In the genomic region with DNA sequence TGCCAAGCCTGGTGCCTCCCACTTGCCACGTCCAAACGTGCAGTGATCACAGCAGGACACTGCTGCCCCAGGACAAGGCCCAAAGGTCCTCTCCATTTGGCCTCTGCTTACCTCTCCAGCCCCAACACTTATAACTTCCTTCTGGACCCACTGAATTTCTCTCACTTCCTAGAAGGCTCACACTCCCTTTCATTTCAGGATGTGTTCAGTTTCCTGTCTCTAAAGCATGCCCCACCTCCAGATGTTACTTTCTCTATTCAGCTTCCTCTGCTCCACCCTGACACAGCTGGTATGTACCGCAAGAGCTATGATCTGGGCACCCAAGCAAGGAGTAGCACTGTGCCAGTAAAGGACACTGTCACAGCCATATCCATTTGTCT, we compare ENCODE assay signal across 8 cellular contexts. TPM values are rescaled to one million over a fixed set of nuclear protein-coding genes. Genes with fewer than 3 reads are reported as not detected.
A peak's percentile ranks its signal among the peaks of the same experiment; 100 is the strongest.
DNase-seq lines count a peak whose midpoint lies in the region; ATAC-seq and TF ChIP-seq lines count a peak whose summit lies in the region.

No MANE protein-coding gene starts in this region.

- H3K36me3 ChIP-seq in SK-N-SH (replicated peaks in 1 of 2; ENCODE audit: control insufficient read depth in 1 of 2, insufficient read depth in 2 of 2, low read length in 1 of 2): no peaks in the 10 kb centered on the region
- no peaks in the 10 kb centered on the region for H3K36me3 ChIP-seq in osteoblast (ENCODE audit: insufficient read depth, low read length)
- H3K36me3 ChIP-seq in GM23338 (ENCODE audit: insufficient read depth): no peaks in the 10 kb centered on the region

- peaks cover 32% of the 10 kb centered on the region for H3K4me1 Mint-ChIP-seq in dendritic cell treated with granulocyte-macrophage colony-stimulating factor and Interleukin-4, amounts not matched to agents 40 ng/mL and 50 ng/mL, for 4 days (ENCODE audit: low read depth)
- no peaks in the 10 kb centered on the region for H3K4me1 Mint-ChIP-seq in GM23338

- CTCF ChIA-PET in SK-N-SH (lab: Yijun Ruan, JAX): no interaction called here

- intact Hi-C loops in dendritic cell treated with granulocyte-macrophage colony-stimulating factor and Interleukin-4, amounts not matched to agents 40 ng/mL and 50 ng/mL, for 4 days (cut with micrococcal nuclease): no loop called here

- TF ChIP-seq CTCF in SK-N-SH (IDR thresholded peaks at IDR 0.05) (no peak), osteoblast (IDR thresholded peaks at IDR 0.05; ENCODE audit: extremely low read depth, low read depth, low read length) (no peak), GM23338 (conservative IDR thresholded peaks at IDR 0.05; ENCODE audit: low read depth in 2 of 2) (no peak)

- POLR2A ChIA-PET in SK-N-SH (lab: Yijun Ruan, JAX): no interaction called here

- peak overlapping the region; percentile 77 for H3K27ac Mint-ChIP-seq in dendritic cell treated with granulocyte-macrophage colony-stimulating factor and Interleukin-4, amounts not matched to agents 40 ng/mL and 50 ng/mL, for 4 days
- no peak overlapping the region for H3K27ac Mint-ChIP-seq in GM23338

- H3K4me2 ChIP-seq in SK-N-SH (peak overlapping the region; percentile 40; the same call in 1 of the 2 replicates), osteoblast (ENCODE audit: insufficient read depth, low read length) (peak overlapping the region; percentile 83), GM23338 (no peak overlapping the region)

- ATAC-seq in SK-N-SH treated with all-trans-retinoic acid at 6 μM for 48 hours (no peak; the same call in 2 of the 3 replicates), HG03025 (IDR thresholded peaks at IDR 0.05; ENCODE audit: low FRiP score, unreplicated experiment) (peak; percentile 93), GM23338 (no peak)

- DNase-seq in SK-N-SH (no peak), SKM-1 (lab: John Stamatoyannopoulos, UW; ENCODE audit: unreplicated experiment) (peak; percentile 26), osteoblast (ENCODE audit: insufficient read length, low spot score, missing footprints) (no peak), GM23338 (ENCODE audit: low spot score) (no peak), HT-29 (ENCODE audit: low spot score) (no peak)

- H3K27ac ChIP-seq in SK-N-SH (ENCODE audit: low read depth in 2 of 2, low read length in 1 of 2) (peak overlapping the region in 1 of 2 experiments; percentile 18; a peak in 2 of 4 replicates), osteoblast (ENCODE audit: low read depth, low read length) (peak overlapping the region; percentile 67), GM23338 (ENCODE audit: low read depth) (no peak overlapping the region)

- TF ChIP-seq EP300 in SK-N-SH (IDR thresholded peaks at IDR 0.05; ENCODE audit: borderline replicate concordance in 1 of 2, low read depth in 1 of 2, low read length in 1 of 2): no peak

- no peaks in the 10 kb centered on the region for H3K36me3 Mint-ChIP-seq in dendritic cell treated with granulocyte-macrophage colony-stimulating factor and Interleukin-4, amounts not matched to agents 40 ng/mL and 50 ng/mL, for 4 days (ENCODE audit: low read depth)
- H3K36me3 Mint-ChIP-seq in GM23338 (ENCODE audit: low read depth): no peaks in the 10 kb centered on the region

- TF ChIP-seq RAD21 in SK-N-SH (IDR thresholded peaks at IDR 0.05; ENCODE audit: low read length): no peak

- H3K79me2 ChIP-seq in SK-N-SH (ENCODE audit: insufficient read depth) (no peaks in the 10 kb centered on the region), osteoblast (ENCODE audit: insufficient read depth, low read length) (no peaks in the 10 kb centered on the region), GM23338 (replicated peaks; ENCODE audit: insufficient read depth) (no peaks in the 10 kb centered on the region)

- no peaks in the 10 kb centered on the region for H3K9me3 Mint-ChIP-seq in dendritic cell treated with granulocyte-macrophage colony-stimulating factor and Interleukin-4, amounts not matched to agents 40 ng/mL and 50 ng/mL, for 4 days
- H3K9me3 Mint-ChIP-seq in GM23338: no peaks in the 10 kb centered on the region

- H3K4me1 ChIP-seq in SK-N-SH (ENCODE audit: control insufficient read depth in 1 of 2, insufficient read depth in 2 of 2, low read depth in 1 of 2, low read length in 1 of 2): no peaks in the 10 kb centered on the region
- H3K4me1 ChIP-seq in osteoblast (ENCODE audit: insufficient read depth, low read length): peaks cover 11% of the 10 kb centered on the region
- H3K4me1 ChIP-seq in GM23338 (ENCODE audit: insufficient read depth): no peaks in the 10 kb centered on the region

- no peak overlapping the region for H3K9ac ChIP-seq in SK-N-SH

- H3F3A ChIP-seq in SK-N-SH (replicated peaks; ENCODE audit: insufficient read depth): no peaks in the 10 kb centered on the region
- H3F3A ChIP-seq in GM23338 (replicated peaks; ENCODE audit: low read depth): no peaks in the 10 kb centered on the region

- H3K9me3 ChIP-seq in SK-N-SH (no peaks in the 10 kb centered on the region), osteoblast (ENCODE audit: low read depth, low read length) (no peaks in the 10 kb centered on the region)

- no peaks in the 10 kb centered on the region for H3K9me2 ChIP-seq in SK-N-SH
- H3K9me2 ChIP-seq in GM23338 (ENCODE audit: insufficient read depth): no peaks in the 10 kb centered on the region

- 95% methylated on average over 3 of the region's 3 CpGs for WGBS in SK-N-SH (ENCODE audit: low lambda C conversion rate)

- H4K20me1 ChIP-seq in SK-N-SH (ENCODE audit: insufficient read depth) (no peaks in the 10 kb centered on the region), osteoblast (ENCODE audit: insufficient read depth, low read length) (no peaks in the 10 kb centered on the region), GM23338 (replicated peaks; ENCODE audit: insufficient read depth) (no peaks in the 10 kb centered on the region)

- H3K27me3 ChIP-seq in SK-N-SH (ENCODE audit: insufficient read depth) (no peaks in the 10 kb centered on the region), osteoblast (ENCODE audit: insufficient read depth, low read length) (no peaks in the 10 kb centered on the region), GM23338 (ENCODE audit: insufficient read depth) (no peaks in the 10 kb centered on the region)

- H3K27me3 Mint-ChIP-seq in dendritic cell treated with granulocyte-macrophage colony-stimulating factor and Interleukin-4, amounts not matched to agents 40 ng/mL and 50 ng/mL, for 4 days: peaks cover 5% of the 10 kb centered on the region
- peaks cover 5% of the 10 kb centered on the region for H3K27me3 Mint-ChIP-seq in GM23338 (ENCODE audit: insufficient read depth, low read depth, poor library complexity)

- peak overlapping the region; percentile 72 for H3K4me3 Mint-ChIP-seq in dendritic cell treated with granulocyte-macrophage colony-stimulating factor and Interleukin-4, amounts not matched to agents 40 ng/mL and 50 ng/mL, for 4 days
- no peak overlapping the region for H3K4me3 Mint-ChIP-seq in GM23338

- H3K4me3 ChIP-seq in SK-N-SH (ENCODE audit: low read depth in 2 of 2, low read length in 1 of 2): no peak overlapping the region
- peak overlapping the region; percentile 58 for H3K4me3 ChIP-seq in osteoblast (ENCODE audit: insufficient read depth, low read length)
- no peak overlapping the region for H3K4me3 ChIP-seq in GM23338

- peak overlapping the region; percentile 63; the same call in 1 of the 2 replicates for H2AFZ ChIP-seq in SK-N-SH (ENCODE audit: low read depth)
- H2AFZ ChIP-seq in osteoblast (ENCODE audit: low read length): peak overlapping the region; percentile 95
- no peak overlapping the region for H2AFZ ChIP-seq in GM23338

TF ChIP-seq in SK-N-SH, 30 proteins besides CTCF, POLR2A, EP300 and RAD21 (continues in another document):
- TF ChIP-seq GABPA (IDR thresholded peaks at IDR 0.05; ENCODE audit: low read depth) (no peak), MEF2A (IDR thresholded peaks at IDR 0.05; ENCODE audit: borderline replicate concordance, low read depth) (no peak), TEAD4 (IDR thresholded peaks at IDR 0.05; ENCODE audit: borderline replicate concordance, insufficient read depth) (no peak), FOXJ3 (CRISPR knock-in tag; IDR thresholded peaks at IDR 0.05) (no peak), TCF12 (IDR thresholded peaks at IDR 0.05) (no peak)

TF ChIP-seq in GM23338, 12 proteins besides CTCF, POLR2A, EP300 and RAD21 (continues in another document):
- no peak for TF ChIP-seq EZH2phosphoT487 (IDR thresholded peaks at IDR 0.05; ENCODE audit: unreplicated experiment)
- TF ChIP-seq ZNF331 (CRISPR knock-in tag; IDR thresholded peaks at IDR 0.05; ENCODE audit: low read depth): no peak
- TF ChIP-seq STAT1 (IDR thresholded peaks at IDR 0.05; ENCODE audit: unreplicated experiment): no peak
- TF ChIP-seq EZH2 (IDR thresholded peaks at IDR 0.05; ENCODE audit: low read depth, unreplicated experiment): no peak
- TF ChIP-seq NANOG (IDR thresholded peaks at IDR 0.05; ENCODE audit: borderline replicate concordance): no peak
- TF ChIP-seq ZNF114 (CRISPR knock-in tag; IDR thresholded peaks at IDR 0.05): no peak

RNA-seq across cellular contexts. Expression of a gene that starts 33.0 kb away (rescaled TPM):
- polyA plus RNA-seq in SK-N-SH (2012; rRNA removed): 1.7 and 2.5 TPM in 2 replicates
- 1.4 and 1.5 TPM in 2 replicates for polyA plus RNA-seq in SK-N-SH (2012; cell fraction: cytosol; rRNA removed)
- 1.6 and 2.8 TPM in 2 replicates for polyA plus RNA-seq in SK-N-SH (2012; cell fraction: nucleus; rRNA removed)
- total RNA-seq in osteoblast: 4.7 and 10.5 TPM in 2 replicates
- total RNA-seq in GM23338 (2014; rRNA removed; shearing (Covaris generic)): 0.19 and 0.52 TPM in 2 replicates
- 0.52 and 0.56 TPM in 2 replicates for polyA plus RNA-seq in GM23338 (2016; fragmentation: Nextera tagmentation; extraction: Ambion mirVana)
- total RNA-seq in HT-29 (2014; rRNA removed; shearing (Covaris generic)): 5.5 and 12.9 TPM in 2 replicates

RNA-seq across cellular contexts. Expression of a gene that starts 51.6 kb away (rescaled TPM):
- polyA plus RNA-seq in SK-N-SH (2012; rRNA removed) (20.3 and 22.7 TPM in 2 replicates), GM23338 (2016; fragmentation: Nextera tagmentation; extraction: Ambion mirVana) (30.8 and 33.8 TPM in 2 replicates)
- 18.4 and 21.9 TPM in 2 replicates for polyA plus RNA-seq in SK-N-SH (2012; cell fraction: cytosol; rRNA removed)
- 12.5 and 21.6 TPM in 2 replicates for polyA plus RNA-seq in SK-N-SH (2012; cell fraction: nucleus; rRNA removed)
- 7.2 and 9.4 TPM in 2 replicates for total RNA-seq in osteoblast
- total RNA-seq in GM23338 (2014; rRNA removed; shearing (Covaris generic)): 9.5 and 22.5 TPM in 2 replicates
- 4.1 and 6.1 TPM in 2 replicates for total RNA-seq in HT-29 (2014; rRNA removed; shearing (Covaris generic))

RNA-seq across cellular contexts. Expression of a gene that starts 51.7 kb away (rescaled TPM):
- polyA plus RNA-seq in SK-N-SH (2012; rRNA removed) (5.4 and 8.4 TPM in 2 replicates), GM23338 (2016; fragmentation: Nextera tagmentation; extraction: Ambion mirVana) (12.3 and 13.5 TPM in 2 replicates)
- polyA plus RNA-seq in SK-N-SH (2012; cell fraction: cytosol; rRNA removed): 6.0 and 6.2 TPM in 2 replicates
- 4.3 and 5.2 TPM in 2 replicates for polyA plus RNA-seq in SK-N-SH (2012; cell fraction: nucleus; rRNA removed)
- total RNA-seq in osteoblast: 3.2 and 3.6 TPM in 2 replicates
- total RNA-seq in GM23338 (2014; rRNA removed; shearing (Covaris generic)): 22.0 and 28.5 TPM in 2 replicates
- 13.2 and 17.1 TPM in 2 replicates for total RNA-seq in HT-29 (2014; rRNA removed; shearing (Covaris generic))
